In the genomic region with DNA sequence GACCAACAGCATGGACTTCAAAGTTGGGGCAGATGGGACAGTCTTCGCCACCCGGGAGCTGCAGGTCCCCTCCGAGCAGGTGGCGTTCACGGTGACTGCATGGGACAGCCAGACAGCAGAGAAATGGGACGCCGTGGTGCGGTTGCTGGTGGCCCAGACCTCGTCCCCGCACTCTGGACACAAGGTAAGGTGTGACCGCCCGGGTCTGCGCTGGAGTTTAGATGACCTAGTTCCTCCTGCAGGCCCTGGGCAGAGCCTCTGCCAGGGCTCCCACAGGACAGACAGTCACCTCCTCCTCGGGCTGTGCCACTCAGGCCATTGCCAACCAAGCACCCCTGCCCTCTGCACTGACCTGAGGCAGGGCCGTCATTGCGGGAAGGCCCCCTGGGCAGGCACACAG, we compare ENCODE assay signal across 26 cellular contexts.
"Had no signal": no experiment of that assay in that cellular context is flagged by ENCODE, and none has a peak within 500 bp of the region (broad histone marks: within the 10 kb centered on the region; RNA-seq: fewer than 3 reads in every experiment).

No MANE protein-coding gene starts in this region.

- H3K27ac Mint-ChIP-seq: immature natural killer cell; memory B cell; naive thymus-derived CD4-positive, alpha-beta T cell; natural killer cell treated with Interleukin-12 subunit alpha and Interleukin-12 subunit beta and Interleukin-15 and Interleukin-18, amount 100 ng/mL, for 72 hours; progenitor cell of endocrine pancreas; stimulated activated naive B cell treated with anti-CD40 and anti-IgM and Interleukin-4, amounts not matched to agents 10 μg/mL and 1 μg/mL and 100 μg/mL, for 72 hours had no signal

- H3K4me3 Mint-ChIP-seq: immature natural killer cell; memory B cell; naive thymus-derived CD4-positive, alpha-beta T cell; natural killer cell treated with Interleukin-12 subunit alpha and Interleukin-12 subunit beta and Interleukin-15 and Interleukin-18, amount 100 ng/mL, for 72 hours; stimulated activated naive B cell treated with anti-CD40 and anti-IgM and Interleukin-4, amounts not matched to agents 10 μg/mL and 1 μg/mL and 100 μg/mL, for 72 hours had no signal

- H3K4me1 ChIP-seq: parathyroid adenoma, right atrium auricular region, right lobe of liver, stomach, testis, thyroid gland, transverse colon, upper lobe of left lung, vagina had no signal

- H3K4me1 Mint-ChIP-seq: immature natural killer cell; memory B cell; naive thymus-derived CD4-positive, alpha-beta T cell had no signal

- H3K4me3 ChIP-seq: lung, mucosa of descending colon, right atrium auricular region, right lobe of liver, smooth muscle cell, stomach, testis, thyroid gland, transverse colon, upper lobe of left lung, vagina had no signal

- FAIRE-seq: islet of Langerhans had no signal

- H3K4me2 ChIP-seq: smooth muscle cell had no signal

- H3K36me3 ChIP-seq: right atrium auricular region, right lobe of liver, stomach, thyroid gland, transverse colon, upper lobe of left lung, vagina had no signal

- DNase-seq: immature natural killer cell; midbrain; naive thymus-derived CD4-positive, alpha-beta T cell; nucleus accumbens; stimulated activated CD4-positive, alpha-beta T cell treated with anti-CD3 and anti-CD28 coated beads, Interleukin-12 subunit alpha, Interleukin-12 subunit beta, amount 100 ng/mL, for 4 hours; stimulated activated CD4-positive, alpha-beta T cell treated with anti-CD3 and anti-CD28 coated beads, Interleukin-15, amount 100 ng/mL, for 24 hours; stimulated activated CD4-positive, alpha-beta T cell treated with anti-CD3 and anti-CD28 coated beads, Interleukin-2, amount 100 ng/mL, for 24 hours; stimulated activated CD4-positive, alpha-beta T cell treated with anti-CD3 and anti-CD28 coated beads, Interleukin-4, amount 100 ng/mL, for 1 hour; stimulated activated naive B cell treated with anti-CD40 and anti-IgM and Interleukin-4, amounts not matched to agents 10 μg/mL and 1 μg/mL and 100 μg/mL, for 72 hours; stimulated activated naive CD8-positive, alpha-beta T cell treated with anti-CD3 and anti-CD28 coated beads, Interleukin-15, Interleukin-2, amounts not matched to agents 100 U/mL and 50 U/mL, for 24 hours; stomach; testis; thyroid gland; transverse colon; upper lobe of left lung had no signal

- H2AFZ ChIP-seq: parathyroid adenoma had no signal

- H3K27me3 Mint-ChIP-seq: stimulated activated naive B cell treated with anti-CD40 and anti-IgM and Interleukin-4, amounts not matched to agents 10 μg/mL and 1 μg/mL and 100 μg/mL, for 72 hours had no signal

- H3K9me3 Mint-ChIP-seq: immature natural killer cell had no signal

- H3K27ac ChIP-seq: parathyroid adenoma, right atrium auricular region, right lobe of liver, stomach, testis, thyroid gland, transverse colon, upper lobe of left lung, vagina had no signal

- H3K9ac ChIP-seq: parathyroid adenoma had no signal

- H3K9me3 ChIP-seq: mucosa of descending colon, right atrium auricular region, right lobe of liver, testis, thyroid gland, transverse colon, vagina had no signal

- H3K27me3 ChIP-seq: right atrium auricular region, right lobe of liver, testis, thyroid gland, transverse colon, upper lobe of left lung, vagina had no signal

- H3K79me2 ChIP-seq: parathyroid adenoma had no signal

- H3K36me3 Mint-ChIP-seq: immature natural killer cell; memory B cell; natural killer cell treated with Interleukin-12 subunit alpha and Interleukin-12 subunit beta and Interleukin-15 and Interleukin-18, amount 100 ng/mL, for 72 hours; stimulated activated naive B cell treated with anti-CD40 and anti-IgM and Interleukin-4, amounts not matched to agents 10 μg/mL and 1 μg/mL and 100 μg/mL, for 72 hours had no signal
